1 cellular context compared by ENCODE assay signal in the genomic region with DNA sequence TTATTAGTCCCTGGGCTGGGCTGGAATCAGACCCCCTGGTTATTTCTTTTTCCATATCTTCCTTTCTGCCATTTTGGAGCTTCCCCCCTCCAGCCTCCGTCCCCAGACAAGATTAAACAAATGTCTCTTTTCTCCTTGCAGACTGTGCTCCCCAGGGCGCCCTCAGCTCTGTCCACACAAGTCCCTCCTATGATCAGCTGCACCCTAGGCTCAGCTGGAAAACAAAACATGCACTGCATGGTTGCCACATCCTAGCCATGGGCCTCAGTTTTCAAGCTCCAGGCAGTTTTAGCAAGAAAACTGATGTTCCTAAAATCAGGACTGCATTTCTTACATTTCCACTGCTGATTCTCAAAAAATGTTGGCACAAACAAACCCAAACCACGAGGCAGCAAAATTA.
TF ChIP-seq lines count a peak whose summit lies in the region.

No MANE protein-coding gene starts in this region.

TF ChIP-seq in GM23338, 12 proteins besides CTCF, POLR2A, EP300 and RAD21 (continued from another document):
- TF ChIP-seq, protein P1, sequence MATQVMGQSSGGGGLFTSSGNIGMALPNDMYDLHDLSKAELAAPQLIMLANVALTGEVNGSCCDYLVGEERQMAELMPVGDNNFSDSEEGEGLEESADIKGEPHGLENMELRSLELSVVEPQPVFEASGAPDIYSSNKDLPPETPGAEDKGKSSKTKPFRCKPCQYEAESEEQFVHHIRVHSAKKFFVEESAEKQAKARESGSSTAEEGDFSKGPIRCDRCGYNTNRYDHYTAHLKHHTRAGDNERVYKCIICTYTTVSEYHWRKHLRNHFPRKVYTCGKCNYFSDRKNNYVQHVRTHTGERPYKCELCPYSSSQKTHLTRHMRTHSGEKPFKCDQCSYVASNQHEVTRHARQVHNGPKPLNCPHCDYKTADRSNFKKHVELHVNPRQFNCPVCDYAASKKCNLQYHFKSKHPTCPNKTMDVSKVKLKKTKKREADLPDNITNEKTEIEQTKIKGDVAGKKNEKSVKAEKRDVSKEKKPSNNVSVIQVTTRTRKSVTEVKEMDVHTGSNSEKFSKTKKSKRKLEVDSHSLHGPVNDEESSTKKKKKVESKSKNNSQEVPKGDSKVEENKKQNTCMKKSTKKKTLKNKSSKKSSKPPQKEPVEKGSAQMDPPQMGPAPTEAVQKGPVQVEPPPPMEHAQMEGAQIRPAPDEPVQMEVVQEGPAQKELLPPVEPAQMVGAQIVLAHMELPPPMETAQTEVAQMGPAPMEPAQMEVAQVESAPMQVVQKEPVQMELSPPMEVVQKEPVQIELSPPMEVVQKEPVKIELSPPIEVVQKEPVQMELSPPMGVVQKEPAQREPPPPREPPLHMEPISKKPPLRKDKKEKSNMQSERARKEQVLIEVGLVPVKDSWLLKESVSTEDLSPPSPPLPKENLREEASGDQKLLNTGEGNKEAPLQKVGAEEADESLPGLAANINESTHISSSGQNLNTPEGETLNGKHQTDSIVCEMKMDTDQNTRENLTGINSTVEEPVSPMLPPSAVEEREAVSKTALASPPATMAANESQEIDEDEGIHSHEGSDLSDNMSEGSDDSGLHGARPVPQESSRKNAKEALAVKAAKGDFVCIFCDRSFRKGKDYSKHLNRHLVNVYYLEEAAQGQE (IDR thresholded peaks at IDR 0.05; ENCODE audit: unreplicated experiment), result no peak
- TF ChIP-seq NANOG (IDR thresholded peaks at IDR 0.05; ENCODE audit: borderline replicate concordance) (no peak), EZH2phosphoT487 (IDR thresholded peaks at IDR 0.05; ENCODE audit: unreplicated experiment) (no peak), ZNF331 (CRISPR knock-in tag; IDR thresholded peaks at IDR 0.05; ENCODE audit: low read depth) (no peak), JUNB (IDR thresholded peaks at IDR 0.05; ENCODE audit: unreplicated experiment) (no peak), POLR2AphosphoS5 (IDR thresholded peaks at IDR 0.05; ENCODE audit: low read depth) (no peak)
- TF ChIP-seq, protein P2, sequence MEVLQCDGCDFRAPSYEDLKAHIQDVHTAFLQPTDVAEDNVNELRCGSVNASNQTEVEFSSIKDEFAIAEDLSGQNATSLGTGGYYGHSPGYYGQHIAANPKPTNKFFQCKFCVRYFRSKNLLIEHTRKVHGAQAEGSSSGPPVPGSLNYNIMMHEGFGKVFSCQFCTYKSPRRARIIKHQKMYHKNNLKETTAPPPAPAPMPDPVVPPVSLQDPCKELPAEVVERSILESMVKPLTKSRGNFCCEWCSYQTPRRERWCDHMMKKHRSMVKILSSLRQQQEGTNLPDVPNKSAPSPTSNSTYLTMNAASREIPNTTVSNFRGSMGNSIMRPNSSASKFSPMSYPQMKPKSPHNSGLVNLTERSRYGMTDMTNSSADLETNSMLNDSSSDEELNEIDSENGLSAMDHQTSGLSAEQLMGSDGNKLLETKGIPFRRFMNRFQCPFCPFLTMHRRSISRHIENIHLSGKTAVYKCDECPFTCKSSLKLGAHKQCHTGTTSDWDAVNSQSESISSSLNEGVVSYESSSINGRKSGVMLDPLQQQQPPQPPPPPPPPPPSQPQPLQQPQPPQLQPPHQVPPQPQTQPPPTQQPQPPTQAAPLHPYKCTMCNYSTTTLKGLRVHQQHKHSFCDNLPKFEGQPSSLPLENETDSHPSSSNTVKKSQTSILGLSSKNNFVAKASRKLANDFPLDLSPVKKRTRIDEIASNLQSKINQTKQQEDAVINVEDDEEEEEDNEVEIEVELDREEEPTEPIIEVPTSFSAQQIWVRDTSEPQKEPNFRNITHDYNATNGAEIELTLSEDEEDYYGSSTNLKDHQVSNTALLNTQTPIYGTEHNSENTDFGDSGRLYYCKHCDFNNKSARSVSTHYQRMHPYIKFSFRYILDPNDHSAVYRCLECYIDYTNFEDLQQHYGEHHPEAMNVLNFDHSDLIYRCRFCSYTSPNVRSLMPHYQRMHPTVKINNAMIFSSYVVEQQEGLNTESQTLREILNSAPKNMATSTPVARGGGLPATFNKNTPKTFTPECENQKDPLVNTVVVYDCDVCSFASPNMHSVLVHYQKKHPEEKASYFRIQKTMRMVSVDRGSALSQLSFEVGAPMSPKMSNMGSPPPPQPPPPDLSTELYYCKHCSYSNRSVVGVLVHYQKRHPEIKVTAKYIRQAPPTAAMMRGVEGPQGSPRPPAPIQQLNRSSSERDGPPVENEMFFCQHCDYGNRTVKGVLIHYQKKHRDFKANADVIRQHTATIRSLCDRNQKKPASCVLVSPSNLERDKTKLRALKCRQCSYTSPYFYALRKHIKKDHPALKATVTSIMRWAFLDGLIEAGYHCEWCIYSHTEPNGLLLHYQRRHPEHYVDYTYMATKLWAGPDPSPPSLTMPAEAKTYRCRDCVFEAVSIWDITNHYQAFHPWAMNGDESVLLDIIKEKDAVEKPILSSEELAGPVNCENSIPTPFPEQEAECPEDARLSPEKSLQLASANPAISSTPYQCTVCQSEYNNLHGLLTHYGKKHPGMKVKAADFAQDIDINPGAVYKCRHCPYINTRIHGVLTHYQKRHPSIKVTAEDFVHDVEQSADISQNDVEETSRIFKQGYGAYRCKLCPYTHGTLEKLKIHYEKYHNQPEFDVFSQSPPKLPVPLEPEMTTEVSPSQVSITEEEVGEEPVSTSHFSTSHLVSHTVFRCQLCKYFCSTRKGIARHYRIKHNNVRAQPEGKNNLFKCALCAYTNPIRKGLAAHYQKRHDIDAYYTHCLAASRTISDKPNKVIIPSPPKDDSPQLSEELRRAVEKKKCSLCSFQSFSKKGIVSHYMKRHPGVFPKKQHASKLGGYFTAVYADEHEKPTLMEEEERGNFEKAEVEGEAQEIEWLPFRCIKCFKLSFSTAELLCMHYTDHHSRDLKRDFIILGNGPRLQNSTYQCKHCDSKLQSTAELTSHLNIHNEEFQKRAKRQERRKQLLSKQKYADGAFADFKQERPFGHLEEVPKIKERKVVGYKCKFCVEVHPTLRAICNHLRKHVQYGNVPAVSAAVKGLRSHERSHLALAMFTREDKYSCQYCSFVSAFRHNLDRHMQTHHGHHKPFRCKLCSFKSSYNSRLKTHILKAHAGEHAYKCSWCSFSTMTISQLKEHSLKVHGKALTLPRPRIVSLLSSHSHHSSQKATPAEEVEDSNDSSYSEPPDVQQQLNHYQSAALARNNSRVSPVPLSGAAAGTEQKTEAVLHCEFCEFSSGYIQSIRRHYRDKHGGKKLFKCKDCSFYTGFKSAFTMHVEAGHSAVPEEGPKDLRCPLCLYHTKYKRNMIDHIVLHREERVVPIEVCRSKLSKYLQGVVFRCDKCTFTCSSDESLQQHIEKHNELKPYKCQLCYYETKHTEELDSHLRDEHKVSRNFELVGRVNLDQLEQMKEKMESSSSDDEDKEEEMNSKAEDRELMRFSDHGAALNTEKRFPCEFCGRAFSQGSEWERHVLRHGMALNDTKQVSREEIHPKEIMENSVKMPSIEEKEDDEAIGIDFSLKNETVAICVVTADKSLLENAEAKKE (CRISPR knock-in tag; IDR thresholded peaks at IDR 0.05), result no peak
